In the genomic region with DNA sequence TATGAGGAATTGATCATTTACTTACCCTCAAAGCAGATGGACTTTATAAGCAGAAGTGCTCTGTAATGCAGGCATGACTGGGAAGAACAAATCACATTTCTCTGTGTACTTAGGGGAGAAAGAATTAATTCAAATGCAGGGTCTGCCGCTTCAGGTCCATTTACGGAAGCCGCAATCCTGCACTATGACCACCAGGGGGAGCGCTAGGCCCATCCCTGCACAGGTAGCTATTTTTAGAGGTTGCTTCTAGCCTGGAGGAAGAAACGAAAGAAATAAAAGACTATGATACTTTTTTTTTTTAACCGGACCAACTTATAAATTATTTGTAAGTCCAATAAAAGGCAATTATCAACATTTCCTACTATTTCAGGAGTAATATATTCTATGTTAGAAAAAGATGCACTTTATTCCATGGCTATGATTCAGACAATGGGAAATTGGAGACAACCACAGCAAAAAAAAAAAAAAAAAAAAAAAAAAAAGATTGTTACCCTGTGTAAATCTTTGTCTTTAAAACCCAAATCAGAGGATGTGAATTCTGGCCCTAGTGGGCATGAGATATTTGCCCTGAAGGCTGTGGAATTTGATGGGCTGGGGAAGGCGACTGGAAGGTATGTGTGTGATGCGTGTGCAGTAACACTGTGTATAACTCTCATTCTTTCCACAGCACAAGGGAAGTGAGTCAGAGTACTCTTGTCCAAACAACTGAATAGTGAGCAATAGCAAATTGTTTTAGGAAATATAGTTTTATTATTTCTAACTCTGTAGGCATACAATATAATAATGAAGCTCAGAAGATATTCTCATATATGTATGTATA, we compare ENCODE assay signal across 8 cellular contexts. TPM values are rescaled to one million over a fixed set of nuclear protein-coding genes. Genes with fewer than 3 reads are reported as not detected.
DNase-seq lines count a peak whose midpoint lies in the region; ATAC-seq, FAIRE-seq and TF ChIP-seq lines count a peak whose summit lies in the region.

No MANE protein-coding gene starts in this region.

- H3K27me3 ChIP-seq in CD8-positive, alpha-beta memory T cell (ENCODE audit: insufficient read depth, low read length, poor library complexity, severe bottlenecking), result no peaks in the 10 kb centered on the region
- H3K27me3 ChIP-seq in RWPE2 (ENCODE audit: insufficient read depth, poor library complexity, severe bottlenecking) (no peaks in the 10 kb centered on the region), foreskin keratinocyte (no peaks in the 10 kb centered on the region), thoracic aorta (replicated peaks; ENCODE audit: insufficient read depth) (no peaks in the 10 kb centered on the region)

- H3K4me3 ChIP-seq in CD8-positive, alpha-beta memory T cell (ENCODE audit: low read length), result no peak overlapping the region
- H3K4me3 ChIP-seq in RWPE2 (ENCODE audit: severe bottlenecking) (no peak overlapping the region), thoracic aorta (peak overlapping the region; percentile 49)

- DNase-seq in CD8-positive, alpha-beta memory T cell, result peak; percentile 46 to 70 (median 55)
- DNase-seq in HTR-8/SVneo (ENCODE audit: insufficient read length, low spot score), result peak; percentile 46
- DNase-seq in RWPE2 (ENCODE audit: low spot score), result no peak
- peak; percentile 29 for DNase-seq in activated T-helper 9 cell treated with anti-CD3 and anti-CD28 coated beads, Interleukin-2, amount 50 U/mL, for 16 hours (ENCODE audit: low read depth)
- DNase-seq in foreskin keratinocyte, result peak; percentile 83 to 91
- DNase-seq in osteocyte (ENCODE audit: extremely low spot score, unreplicated experiment), result peak; percentile 88
- no peak for DNase-seq in thoracic aorta (ENCODE audit: low spot score)

- H3K36me3 ChIP-seq in CD8-positive, alpha-beta memory T cell (ENCODE audit: insufficient read depth, low read length), result no peaks in the 10 kb centered on the region
- H3K36me3 ChIP-seq in RWPE2 (ENCODE audit: low read depth), result no peaks in the 10 kb centered on the region
- H3K36me3 ChIP-seq in thoracic aorta, result no peaks in the 10 kb centered on the region

- POLR2A ChIA-PET in CD8-positive, alpha-beta memory T cell (lab: Charles Lee), result no interaction called here

- peak; percentile 98 for TF ChIP-seq CTCF in RWPE2 (IDR thresholded peaks at IDR 0.05; ENCODE audit: poor library complexity, severe bottlenecking)
- peak; percentile 94 for TF ChIP-seq CTCF in foreskin keratinocyte (conservative IDR thresholded peaks at IDR 0.05)
- TF ChIP-seq CTCF in osteocyte (IDR thresholded peaks at IDR 0.05), result peak; percentile 97
- TF ChIP-seq CTCF in thoracic aorta (IDR thresholded peaks at IDR 0.05), result peak; percentile 99

- no peaks in the 10 kb centered on the region for H3K9me3 Mint-ChIP-seq in CD8-positive, alpha-beta memory T cell
- H3K9me3 Mint-ChIP-seq in osteocyte (ENCODE audit: unreplicated experiment), result no peaks in the 10 kb centered on the region

- CTCF ChIA-PET in CD8-positive, alpha-beta memory T cell (lab: Charles Lee), result interaction anchor here (0.9 to 3.7 kb wide), 7 partner anchors 11 to 1719 kb away, joined by 3 to 16 read pairs (median 4); partner anchors contain the start of genes FYB2 and OMA1

- H3K4me1 ChIP-seq in CD8-positive, alpha-beta memory T cell (ENCODE audit: insufficient read depth, low read length), result no peaks in the 10 kb centered on the region
- H3K4me1 ChIP-seq in RWPE2 (ENCODE audit: insufficient read depth, poor library complexity, severe bottlenecking), result peaks cover 9% of the 10 kb centered on the region
- peaks cover 6% of the 10 kb centered on the region for H3K4me1 ChIP-seq in foreskin keratinocyte
- H3K4me1 ChIP-seq in thoracic aorta (ENCODE audit: control insufficient read depth in 1 of 2, low read depth in 2 of 2), result peaks cover 0 to 6% of the 10 kb centered on the region in 2 donors

- no peak overlapping the region for H3K27ac ChIP-seq in CD8-positive, alpha-beta memory T cell (ENCODE audit: low read depth, low read length)
- peak overlapping the region; percentile 57 for H3K27ac ChIP-seq in RWPE2 (ENCODE audit: poor library complexity, severe bottlenecking)
- no peak overlapping the region for H3K27ac ChIP-seq in foreskin keratinocyte
- no peak overlapping the region for H3K27ac ChIP-seq in thoracic aorta

- peak; percentile 80 for ATAC-seq in GM19395 (IDR thresholded peaks at IDR 0.05; ENCODE audit: unreplicated experiment)
- ATAC-seq in RWPE2 (ENCODE audit: low read depth), result peak; percentile 99
- peak; percentile 98 for ATAC-seq in foreskin keratinocyte
- peak; percentile 92 for ATAC-seq in thoracic aorta (ENCODE audit: insufficient number of reproducible peaks, low FRiP score, low read depth)

- no peak overlapping the region for H3K27ac Mint-ChIP-seq in CD8-positive, alpha-beta memory T cell
- peak overlapping the region; percentile 87 for H3K27ac Mint-ChIP-seq in osteocyte (ENCODE audit: unreplicated experiment)

- peak overlapping the region in 1 of 7 donors; percentile 43 for H3K4me3 Mint-ChIP-seq in CD8-positive, alpha-beta memory T cell
- H3K4me3 Mint-ChIP-seq in osteocyte (ENCODE audit: unreplicated experiment), result peak overlapping the region; percentile 44

- peaks cover 4 to 16% of the 10 kb centered on the region in 2 donors for H3K27me3 Mint-ChIP-seq in CD8-positive, alpha-beta memory T cell
- no peaks in the 10 kb centered on the region for H3K27me3 Mint-ChIP-seq in osteocyte (ENCODE audit: unreplicated experiment)

- peaks cover 4 to 8% (median 8%) of the 10 kb centered on the region in 3 donors for H3K4me1 Mint-ChIP-seq in CD8-positive, alpha-beta memory T cell
- peaks cover 35% of the 10 kb centered on the region for H3K4me1 Mint-ChIP-seq in osteocyte (ENCODE audit: unreplicated experiment)

- no peaks in the 10 kb centered on the region for H3K9me3 ChIP-seq in CD8-positive, alpha-beta memory T cell (ENCODE audit: low read length)
- H3K9me3 ChIP-seq in RWPE2 (ENCODE audit: severe bottlenecking), result no peaks in the 10 kb centered on the region
- no peaks in the 10 kb centered on the region for H3K9me3 ChIP-seq in thoracic aorta

- peak; percentile 13 for FAIRE-seq in HTR-8/SVneo (lab: Jason Lieb, UNC)

- no peaks in the 10 kb centered on the region for H3K36me3 Mint-ChIP-seq in CD8-positive, alpha-beta memory T cell
- no peaks in the 10 kb centered on the region for H3K36me3 Mint-ChIP-seq in osteocyte (ENCODE audit: unreplicated experiment)

RNA-seq across cellular contexts. Expression of gene FYB2, which starts 12.9 kb away (rescaled TPM):
- not detected for total RNA-seq in CD8-positive, alpha-beta memory T cell
- polyA plus RNA-seq in CD8-positive, alpha-beta memory T cell, result not detected
- total RNA-seq in foreskin keratinocyte, result not detected in 2 replicates
- polyA plus RNA-seq in foreskin keratinocyte, result not detected in 2 replicates
- total RNA-seq in osteocyte, result not detected in 2 replicates
- not detected for total RNA-seq in thoracic aorta

RNA-seq across cellular contexts. Expression of gene C8A, which starts 22.5 kb away (rescaled TPM):
- total RNA-seq in CD8-positive, alpha-beta memory T cell, result not detected
- not detected for polyA plus RNA-seq in CD8-positive, alpha-beta memory T cell
- total RNA-seq in foreskin keratinocyte (not detected in 2 replicates), osteocyte (not detected in 2 replicates), thoracic aorta (not detected)
- polyA plus RNA-seq in foreskin keratinocyte, result not detected in 2 replicates

Comparison
In these comparisons a context has a peak if more than half of its experiments do, and no peak if none do; other contexts are left out.
1. DNase-seq: peak in CD8-positive, alpha-beta memory T cell (5 of 5), HTR-8/SVneo (single experiment), activated T-helper 9 cell treated with anti-CD3 and anti-CD28 coated beads, Interleukin-2, amount 50 U/mL, for 16 hours (single experiment), foreskin keratinocyte (2 of 2) and osteocyte (single experiment); none in RWPE2 (single experiment) and thoracic aorta (single experiment).
2. Peak in every context shown above with its lines, with median percentiles within 50 percentile points of each other: ATAC-seq and CTCF ChIP-seq.